Comparison of ENCODE assay signal across 8 cellular contexts in genomic region chr9:36485647-36486453, GRCh38.
DNase-seq lines count a peak whose midpoint lies in the region; ATAC-seq and TF ChIP-seq lines count a peak whose summit lies in the region.

No MANE protein-coding gene starts in this region.

- peak overlapping the region; percentile 83 for H3K4me3 ChIP-seq in LNCaP clone FGC (ENCODE audit: low read depth, low read length)
- peak overlapping the region; percentile 96 to 98 for H3K4me3 ChIP-seq in cardiac fibroblast (replicated peaks in 1 of 2; ENCODE audit: low read depth in 2 of 2, low read length in 2 of 2)
- peak overlapping the region; percentile 73 for H3K4me3 ChIP-seq in mesodermal cell (ENCODE audit: extremely low read depth, insufficient read depth, low read length, poor library complexity, severe bottlenecking)

- CTCF ChIA-PET in GM10248 (lab: Yijun Ruan, JAX): interaction anchor here (0.9 to 3.6 kb wide), 7 partner anchors 10 to 93 kb away, joined by 3 to 15 read pairs (median 5); no protein-coding TSS in a partner anchor

- ATAC-seq in HG02970 (IDR thresholded peaks at IDR 0.05; ENCODE audit: low FRiP score, unreplicated experiment): no peak

- no peaks in the 10 kb centered on the region for H3K9me3 ChIP-seq in mesodermal cell (ENCODE audit: control insufficient read depth, low read length)

- TF ChIP-seq CTCF in LNCaP clone FGC (IDR thresholded peaks at IDR 0.05; ENCODE audit: control insufficient read depth, extremely low read depth, insufficient read depth): no peak
- no peak for TF ChIP-seq CTCF in cardiac fibroblast (IDR thresholded peaks at IDR 0.05; ENCODE audit: low read depth, low read length)
- TF ChIP-seq CTCF in GM10248 (IDR thresholded peaks at IDR 0.05; ENCODE audit: control extremely low read depth, extremely low read depth, low read depth, missing control alignments): no peak

- DNase-seq in EH (ENCODE audit: low read depth): peak; percentile 46
- no peak for DNase-seq in LNCaP clone FGC (ENCODE audit: low read depth)
- peak in 1 of 2 donors; percentile 27 for DNase-seq in cardiac fibroblast (ENCODE audit: low read depth in 2 of 2)
- DNase-seq in NCI-H2081 (lab: John Stamatoyannopoulos, UW): no peak
- DNase-seq in NCI-H2081 treated with DMSO at 0.1 percent for 48 hours (lab: John Stamatoyannopoulos, UW): no peak
- DNase-seq in GM10248 (ENCODE audit: extremely low spot score): no peak

- peak overlapping the region; percentile 82 for H3K27ac ChIP-seq in mesodermal cell (ENCODE audit: low read depth, low read length, severe bottlenecking)

- H3K4me1 ChIP-seq in mesodermal cell (ENCODE audit: control insufficient read depth, insufficient read depth, low read length, poor library complexity, severe bottlenecking): peaks cover 7% of the 10 kb centered on the region

- WGBS in mesodermal cell (ENCODE audit: insufficient coverage in 2 of 2), 2 experiments: 2% methylated on average over 8 to 11 of the region's 13 CpGs

- POLR2A ChIA-PET in GM10248 (lab: Yijun Ruan, JAX): interaction anchor here (0.9 kb wide), 1 partner anchor 28 kb away, joined by 4 read pairs; no protein-coding TSS in a partner anchor

- peaks cover 9% of the 10 kb centered on the region for H3K36me3 ChIP-seq in mesodermal cell (ENCODE audit: control insufficient read depth, insufficient read depth, low read length)
